ENCODE assay signal across 1 cellular context in the genomic region with DNA sequence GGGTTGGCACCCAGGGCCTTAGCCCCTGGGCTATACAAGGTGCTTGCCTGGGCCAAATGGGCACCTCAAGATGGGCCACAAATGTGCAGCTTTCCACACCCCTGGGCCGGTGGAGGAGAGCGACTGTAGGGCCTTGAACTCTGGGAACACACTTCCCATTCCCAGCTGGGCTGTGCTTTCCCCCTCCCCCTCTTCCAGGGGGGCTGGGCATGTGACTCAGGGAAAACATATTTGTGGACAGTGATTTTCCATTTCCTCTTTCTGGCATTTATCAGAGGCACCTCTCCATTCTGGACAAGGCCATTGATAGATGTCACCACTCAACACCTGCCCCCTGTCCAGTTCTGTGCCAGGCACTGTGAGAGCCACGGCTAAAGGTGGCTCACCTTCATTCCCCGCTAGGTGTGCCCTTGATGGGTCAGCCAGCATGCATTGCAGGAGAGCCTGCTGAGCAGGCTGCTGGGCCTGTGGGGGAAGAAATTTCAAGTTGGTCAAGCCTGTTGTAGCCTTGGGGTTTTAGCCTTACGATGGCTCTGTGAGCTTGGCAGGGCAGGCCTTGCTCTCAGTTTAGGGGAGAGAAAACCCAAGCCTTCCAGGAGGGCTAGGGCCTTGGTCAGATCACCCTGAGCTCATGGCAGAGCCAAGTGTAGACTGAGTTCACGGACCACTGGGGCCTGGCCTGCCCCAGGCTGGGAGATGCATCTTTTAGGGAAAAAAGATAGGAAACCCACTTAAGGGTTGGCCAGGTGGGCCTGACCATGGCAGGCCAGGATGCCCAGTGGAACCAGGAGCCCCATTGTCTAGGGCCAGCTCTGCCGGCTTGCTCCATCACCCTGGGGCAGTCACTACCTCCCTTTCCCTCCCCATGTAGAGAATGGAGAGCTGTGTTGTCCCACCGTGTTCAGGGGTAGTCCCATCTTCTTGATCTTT.
A peak's percentile ranks its signal among the peaks of the same experiment; 100 is the strongest.
TF ChIP-seq lines count a peak whose summit lies in the region.

No MANE protein-coding gene starts in this region.

TF ChIP-seq in HepG2, 621 proteins besides CTCF, POLR2A, EP300 and RAD21 (continued from another document and continues in another):
- TF ChIP-seq ZNF740 (CRISPR knock-in tag; IDR thresholded peaks at IDR 0.05) (no peak), TCF12 (IDR thresholded peaks at IDR 0.05) (no peak), TCF12 (CRISPR knock-in tag; IDR thresholded peaks at IDR 0.05) (no peak), ETV6 (CRISPR knock-in tag; conservative IDR thresholded peaks at IDR 0.05) (peak; percentile 63; the same call in 1 of the 2 replicates), BHLHE40 (IDR thresholded peaks at IDR 0.05; ENCODE audit: low read length) (peak; percentile 31; the same call in 1 of the 2 replicates), SKIL (CRISPR knock-in tag; IDR thresholded peaks at IDR 0.05; ENCODE audit: borderline replicate concordance) (no peak), MTA1 (CRISPR knock-in tag; IDR thresholded peaks at IDR 0.05; ENCODE audit: borderline replicate concordance) (no peak), XRCC5 (optimal IDR thresholded peaks at IDR 0.05; ENCODE audit: low read length) (peak; percentile 30), SRSF9 (IDR thresholded peaks at IDR 0.05; ENCODE audit: borderline replicate concordance, insufficient read depth, low read depth, low read length, poor library complexity, severe bottlenecking) (no peak), NKX3-1 (CRISPR knock-in tag; IDR thresholded peaks at IDR 0.05) (no peak), ZNF335 (CRISPR knock-in tag; IDR thresholded peaks at IDR 0.05) (peak; percentile 98), MIER2 (CRISPR knock-in tag; IDR thresholded peaks at IDR 0.05) (peak; percentile 29; the same call in 1 of the 2 replicates), ZNF563 (CRISPR knock-in tag; IDR thresholded peaks at IDR 0.05) (no peak), ZNF446 (CRISPR knock-in tag; IDR thresholded peaks at IDR 0.05) (no peak), ZNF747 (CRISPR knock-in tag; IDR thresholded peaks at IDR 0.05; ENCODE audit: borderline replicate concordance) (peak; percentile 76; the same call in 1 of the 2 replicates), ZNF766 (CRISPR knock-in tag; IDR thresholded peaks at IDR 0.05; ENCODE audit: borderline replicate concordance) (no peak), NR2F6 (IDR thresholded peaks at IDR 0.05) (peak; percentile 63), NR2F6 (CRISPR knock-in tag; IDR thresholded peaks at IDR 0.05) (peak; percentile 82), ZNF597 (CRISPR knock-in tag; IDR thresholded peaks at IDR 0.05) (no peak), ZIK1 (CRISPR knock-in tag; IDR thresholded peaks at IDR 0.05; ENCODE audit: borderline replicate concordance, low read depth) (no peak), ZBTB8A (CRISPR knock-in tag; IDR thresholded peaks at IDR 0.05; ENCODE audit: borderline replicate concordance, low read depth) (no peak), ZNF44 (CRISPR knock-in tag; IDR thresholded peaks at IDR 0.05) (no peak), SNAPC4 (CRISPR knock-in tag; IDR thresholded peaks at IDR 0.05) (no peak), ZFX (CRISPR knock-in tag; IDR thresholded peaks at IDR 0.05; ENCODE audit: low read depth) (peak; percentile 78), ATF1 (CRISPR knock-in tag; IDR thresholded peaks at IDR 0.05) (no peak), CSRNP1 (CRISPR knock-in tag; IDR thresholded peaks at IDR 0.05) (no peak), HMGXB4 (CRISPR knock-in tag; IDR thresholded peaks at IDR 0.05; ENCODE audit: borderline replicate concordance in 1 of 2, low read depth in 1 of 2) (peak in 1 of 2 experiments; percentile 64; a peak in 1 of 4 replicates), KDM6A (CRISPR knock-in tag; IDR thresholded peaks at IDR 0.05; ENCODE audit: low read depth) (peak; percentile 37)
- TF ChIP-seq, protein P1, sequence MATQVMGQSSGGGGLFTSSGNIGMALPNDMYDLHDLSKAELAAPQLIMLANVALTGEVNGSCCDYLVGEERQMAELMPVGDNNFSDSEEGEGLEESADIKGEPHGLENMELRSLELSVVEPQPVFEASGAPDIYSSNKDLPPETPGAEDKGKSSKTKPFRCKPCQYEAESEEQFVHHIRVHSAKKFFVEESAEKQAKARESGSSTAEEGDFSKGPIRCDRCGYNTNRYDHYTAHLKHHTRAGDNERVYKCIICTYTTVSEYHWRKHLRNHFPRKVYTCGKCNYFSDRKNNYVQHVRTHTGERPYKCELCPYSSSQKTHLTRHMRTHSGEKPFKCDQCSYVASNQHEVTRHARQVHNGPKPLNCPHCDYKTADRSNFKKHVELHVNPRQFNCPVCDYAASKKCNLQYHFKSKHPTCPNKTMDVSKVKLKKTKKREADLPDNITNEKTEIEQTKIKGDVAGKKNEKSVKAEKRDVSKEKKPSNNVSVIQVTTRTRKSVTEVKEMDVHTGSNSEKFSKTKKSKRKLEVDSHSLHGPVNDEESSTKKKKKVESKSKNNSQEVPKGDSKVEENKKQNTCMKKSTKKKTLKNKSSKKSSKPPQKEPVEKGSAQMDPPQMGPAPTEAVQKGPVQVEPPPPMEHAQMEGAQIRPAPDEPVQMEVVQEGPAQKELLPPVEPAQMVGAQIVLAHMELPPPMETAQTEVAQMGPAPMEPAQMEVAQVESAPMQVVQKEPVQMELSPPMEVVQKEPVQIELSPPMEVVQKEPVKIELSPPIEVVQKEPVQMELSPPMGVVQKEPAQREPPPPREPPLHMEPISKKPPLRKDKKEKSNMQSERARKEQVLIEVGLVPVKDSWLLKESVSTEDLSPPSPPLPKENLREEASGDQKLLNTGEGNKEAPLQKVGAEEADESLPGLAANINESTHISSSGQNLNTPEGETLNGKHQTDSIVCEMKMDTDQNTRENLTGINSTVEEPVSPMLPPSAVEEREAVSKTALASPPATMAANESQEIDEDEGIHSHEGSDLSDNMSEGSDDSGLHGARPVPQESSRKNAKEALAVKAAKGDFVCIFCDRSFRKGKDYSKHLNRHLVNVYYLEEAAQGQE (IDR thresholded peaks at IDR 0.05; ENCODE audit: borderline replicate concordance in 1 of 2, low read depth in 1 of 2, low read length in 2 of 2) = 0 out of 4 replicates have a peak, but pooled peaks of 1 of the 2 experiments have one; percentile 47
- TF ChIP-seq, protein P2, sequence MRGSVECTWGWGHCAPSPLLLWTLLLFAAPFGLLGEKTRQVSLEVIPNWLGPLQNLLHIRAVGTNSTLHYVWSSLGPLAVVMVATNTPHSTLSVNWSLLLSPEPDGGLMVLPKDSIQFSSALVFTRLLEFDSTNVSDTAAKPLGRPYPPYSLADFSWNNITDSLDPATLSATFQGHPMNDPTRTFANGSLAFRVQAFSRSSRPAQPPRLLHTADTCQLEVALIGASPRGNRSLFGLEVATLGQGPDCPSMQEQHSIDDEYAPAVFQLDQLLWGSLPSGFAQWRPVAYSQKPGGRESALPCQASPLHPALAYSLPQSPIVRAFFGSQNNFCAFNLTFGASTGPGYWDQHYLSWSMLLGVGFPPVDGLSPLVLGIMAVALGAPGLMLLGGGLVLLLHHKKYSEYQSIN (CRISPR knock-in tag; IDR thresholded peaks at IDR 0.05; ENCODE audit: borderline replicate concordance) = no peak
- TF ChIP-seq, protein P3, sequence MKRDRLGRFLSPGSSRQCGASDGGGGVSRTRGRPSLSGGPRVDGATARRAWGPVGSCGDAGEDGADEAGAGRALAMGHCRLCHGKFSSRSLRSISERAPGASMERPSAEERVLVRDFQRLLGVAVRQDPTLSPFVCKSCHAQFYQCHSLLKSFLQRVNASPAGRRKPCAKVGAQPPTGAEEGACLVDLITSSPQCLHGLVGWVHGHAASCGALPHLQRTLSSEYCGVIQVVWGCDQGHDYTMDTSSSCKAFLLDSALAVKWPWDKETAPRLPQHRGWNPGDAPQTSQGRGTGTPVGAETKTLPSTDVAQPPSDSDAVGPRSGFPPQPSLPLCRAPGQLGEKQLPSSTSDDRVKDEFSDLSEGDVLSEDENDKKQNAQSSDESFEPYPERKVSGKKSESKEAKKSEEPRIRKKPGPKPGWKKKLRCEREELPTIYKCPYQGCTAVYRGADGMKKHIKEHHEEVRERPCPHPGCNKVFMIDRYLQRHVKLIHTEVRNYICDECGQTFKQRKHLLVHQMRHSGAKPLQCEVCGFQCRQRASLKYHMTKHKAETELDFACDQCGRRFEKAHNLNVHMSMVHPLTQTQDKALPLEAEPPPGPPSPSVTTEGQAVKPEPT (CRISPR knock-in tag; IDR thresholded peaks at IDR 0.05; ENCODE audit: low read depth) = no peak
